Comparison of ENCODE assay signal across 9 cellular contexts in genomic region chr19:17338440-17339078, GRCh38. TPM values are rescaled to one million over a fixed set of nuclear protein-coding genes. Genes with fewer than 3 reads are reported as not detected.
DNase-seq lines count a peak whose midpoint lies in the region; ATAC-seq and TF ChIP-seq lines count a peak whose summit lies in the region.
"Had no signal": no experiment of that assay in that cellular context is flagged by ENCODE, and none has a peak within 500 bp of the region (broad histone marks: within the 10 kb centered on the region; RNA-seq: fewer than 3 reads in every experiment).

No MANE protein-coding gene starts in this region.

- peaks cover 21% of the 10 kb centered on the region for H3K4me1 Mint-ChIP-seq in activated CD4-positive, alpha-beta T cell treated with anti-CD3 and anti-CD28 coated beads for 36 hours
- peaks cover 5% of the 10 kb centered on the region for H3K4me1 Mint-ChIP-seq in glutamatergic neuron (ENCODE audit: low read depth, unreplicated experiment)
- peaks cover 22 to 57% of the 10 kb centered on the region in 2 donors for H3K4me1 Mint-ChIP-seq in stimulated activated naive B cell treated with anti-CD40 and anti-IgM and Interleukin-4, amounts not matched to agents 10 μg/mL and 1 μg/mL and 100 μg/mL, for 72 hours

- no peak for ATAC-seq in activated CD4-positive, alpha-beta T cell treated with anti-CD3 and anti-CD28 coated beads for 36 hours
- no peak for ATAC-seq in stimulated activated naive B cell treated with anti-CD40 and anti-IgM and Interleukin-4, amounts not matched to agents 10 μg/mL and 1 μg/mL and 100 μg/mL, for 72 hours (replicated peaks)
- ATAC-seq in HG03025 (IDR thresholded peaks at IDR 0.05; ENCODE audit: low FRiP score, unreplicated experiment) (no peak), GM18519 (IDR thresholded peaks at IDR 0.05; ENCODE audit: low FRiP score, unreplicated experiment) (no peak)

- TF ChIP-seq CTCF in WI38 (IDR thresholded peaks at IDR 0.05; ENCODE audit: low read depth, low read length) (no peak), glutamatergic neuron (IDR thresholded peaks at IDR 0.05; ENCODE audit: partially characterized antibody, unreplicated experiment) (no peak)

- CTCF ChIA-PET in activated CD4-positive, alpha-beta T cell treated with anti-CD3 and anti-CD28 coated beads for 36 hours (lab: Charles Lee) = no interaction called here

- H3K4me3 Mint-ChIP-seq in activated CD4-positive, alpha-beta T cell treated with anti-CD3 and anti-CD28 coated beads for 36 hours = peak overlapping the region; percentile 98
- peak overlapping the region; percentile 99 for H3K4me3 Mint-ChIP-seq in glutamatergic neuron (ENCODE audit: unreplicated experiment)
- peak overlapping the region; percentile 89 to 94 for H3K4me3 Mint-ChIP-seq in stimulated activated naive B cell treated with anti-CD40 and anti-IgM and Interleukin-4, amounts not matched to agents 10 μg/mL and 1 μg/mL and 100 μg/mL, for 72 hours

- peak overlapping the region; percentile 92 for H3K4me3 ChIP-seq in WI38 (ENCODE audit: low read depth, low read length)

- POLR2A ChIA-PET in activated CD4-positive, alpha-beta T cell treated with anti-CD3 and anti-CD28 coated beads for 36 hours (lab: Charles Lee) = no interaction called here

- no peaks in the 10 kb centered on the region for H3K9me3 Mint-ChIP-seq in activated CD4-positive, alpha-beta T cell treated with anti-CD3 and anti-CD28 coated beads for 36 hours (ENCODE audit: low read depth)
- H3K9me3 Mint-ChIP-seq in glutamatergic neuron (ENCODE audit: unreplicated experiment) = peaks cover 13% of the 10 kb centered on the region
- no peaks in the 10 kb centered on the region for H3K9me3 Mint-ChIP-seq in stimulated activated naive B cell treated with anti-CD40 and anti-IgM and Interleukin-4, amounts not matched to agents 10 μg/mL and 1 μg/mL and 100 μg/mL, for 72 hours

- intact Hi-C loops in activated CD4-positive, alpha-beta T cell treated with anti-CD3 and anti-CD28 coated beads for 36 hours (cut with DNase I, micrococcal nuclease) = loop anchor here in 1 of 2 experiments (5.0 kb wide), 1 partner anchor 129 kb away; no protein-coding TSS in a partner anchor

- no peak for DNase-seq in activated CD4-positive, alpha-beta T cell treated with anti-CD3 and anti-CD28 coated beads for 36 hours
- DNase-seq in activated CD4-positive, alpha-beta T cell treated with anti-CD3 and anti-CD28 coated beads for 4 hours = no peak
- DNase-seq in glutamatergic neuron (no peak), islet precursor cell (no peak)
- no peak for DNase-seq in stimulated activated naive B cell treated with anti-CD40 and anti-IgM and Interleukin-4, amounts not matched to agents 10 μg/mL and 1 μg/mL and 100 μg/mL, for 72 hours
- DNase-seq: AML-193 had no signal

- H3K27me3 Mint-ChIP-seq in activated CD4-positive, alpha-beta T cell treated with anti-CD3 and anti-CD28 coated beads for 36 hours = no peaks in the 10 kb centered on the region
- peaks cover 10% of the 10 kb centered on the region for H3K27me3 Mint-ChIP-seq in glutamatergic neuron (ENCODE audit: unreplicated experiment)
- no peaks in the 10 kb centered on the region for H3K27me3 Mint-ChIP-seq in stimulated activated naive B cell treated with anti-CD40 and anti-IgM and Interleukin-4, amounts not matched to agents 10 μg/mL and 1 μg/mL and 100 μg/mL, for 72 hours

- peak overlapping the region; percentile 98 for H3K27ac Mint-ChIP-seq in activated CD4-positive, alpha-beta T cell treated with anti-CD3 and anti-CD28 coated beads for 36 hours
- H3K27ac Mint-ChIP-seq in glutamatergic neuron (ENCODE audit: unreplicated experiment) = no peak overlapping the region
- H3K27ac Mint-ChIP-seq in stimulated activated naive B cell treated with anti-CD40 and anti-IgM and Interleukin-4, amounts not matched to agents 10 μg/mL and 1 μg/mL and 100 μg/mL, for 72 hours = no peak overlapping the region

- peaks cover 11% of the 10 kb centered on the region for H3K36me3 Mint-ChIP-seq in activated CD4-positive, alpha-beta T cell treated with anti-CD3 and anti-CD28 coated beads for 36 hours (ENCODE audit: low read depth)
- no peaks in the 10 kb centered on the region for H3K36me3 Mint-ChIP-seq in glutamatergic neuron (ENCODE audit: unreplicated experiment)
- peaks cover 19 to 36% of the 10 kb centered on the region in 2 donors for H3K36me3 Mint-ChIP-seq in stimulated activated naive B cell treated with anti-CD40 and anti-IgM and Interleukin-4, amounts not matched to agents 10 μg/mL and 1 μg/mL and 100 μg/mL, for 72 hours

RNA-seq across cellular contexts. Expression of gene GTPBP3, which starts 1.2 kb away (rescaled TPM):
- total RNA-seq in activated CD4-positive, alpha-beta T cell treated with anti-CD3 and anti-CD28 coated beads for 36 hours = 10 to 100 TPM; 37.3 to 39.8 TPM
- total RNA-seq in glutamatergic neuron (ENCODE audit: unreplicated experiment) = 61.2 TPM

RNA-seq across cellular contexts. Expression of gene ANO8, which starts 3.9 kb away (rescaled TPM):
- total RNA-seq in activated CD4-positive, alpha-beta T cell treated with anti-CD3 and anti-CD28 coated beads for 36 hours = 1 to 10 TPM; 4.2 to 4.8 TPM
- total RNA-seq in glutamatergic neuron (ENCODE audit: unreplicated experiment) = 98.8 TPM

RNA-seq across cellular contexts. Expression of gene DDA1, which starts 29.2 kb away (rescaled TPM):
- 10 to 100 TPM; 26.2 to 39.6 TPM for total RNA-seq in activated CD4-positive, alpha-beta T cell treated with anti-CD3 and anti-CD28 coated beads for 36 hours
- total RNA-seq in glutamatergic neuron (ENCODE audit: unreplicated experiment) = 81.2 TPM

RNA-seq across cellular contexts. Expression of gene MRPL34, which starts 32.9 kb away (rescaled TPM):
- 10 to 100 TPM; 72.0 to 88.6 TPM for total RNA-seq in activated CD4-positive, alpha-beta T cell treated with anti-CD3 and anti-CD28 coated beads for 36 hours
- total RNA-seq in glutamatergic neuron (ENCODE audit: unreplicated experiment) = 80.7 TPM

RNA-seq across cellular contexts. Expression of gene ABHD8, which starts 35.3 kb away (rescaled TPM):
- 1 to 10 TPM; 6.1 to 8.0 TPM for total RNA-seq in activated CD4-positive, alpha-beta T cell treated with anti-CD3 and anti-CD28 coated beads for 36 hours
- total RNA-seq in glutamatergic neuron (ENCODE audit: unreplicated experiment) = 14.1 TPM

Comparison
In these comparisons a context has a peak if more than half of its experiments do, and no peak if none do; other contexts are left out.
1. RNA of gene ANO8, which starts 3.9 kb away (total RNA-seq): 98.8 TPM in glutamatergic neuron (single experiment); 4.2 to 4.8 TPM in activated CD4-positive, alpha-beta T cell treated with anti-CD3 and anti-CD28 coated beads for 36 hours; every median in the first group is over 10 times any median in the second.
2. Peak in every context shown above with its lines, with median percentiles within 50 percentile points of each other: H3K4me3 Mint-ChIP-seq.